In the genomic region with DNA sequence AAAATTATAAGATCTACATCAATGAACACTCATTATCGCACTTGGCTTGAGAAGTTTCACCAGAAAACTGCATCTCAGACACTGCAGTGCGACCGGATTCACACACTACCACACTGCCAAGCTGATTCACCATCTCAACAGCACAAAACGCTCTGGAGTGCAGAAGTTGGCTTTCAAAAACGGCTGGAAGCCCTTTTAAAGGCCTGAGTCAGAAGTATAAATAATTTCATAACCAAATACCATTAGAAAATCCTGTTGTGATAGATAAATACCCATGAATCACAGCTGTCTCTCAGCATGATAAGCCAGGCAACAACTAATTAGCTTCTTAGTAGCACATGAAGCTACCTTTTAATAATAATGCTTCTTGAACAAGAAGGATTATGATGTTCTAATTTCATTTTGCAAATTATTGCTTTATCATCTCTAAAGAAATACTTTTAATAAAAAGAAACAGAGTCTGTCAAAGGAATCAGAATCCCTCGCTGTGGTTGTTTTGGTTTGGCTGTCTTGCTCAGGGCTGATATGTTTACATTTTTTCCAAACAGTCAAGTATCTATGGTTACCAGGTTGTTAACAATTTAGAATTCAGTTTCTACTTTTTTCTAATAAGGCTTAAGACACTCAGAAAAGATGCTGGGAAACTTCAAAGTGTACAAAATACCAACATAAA, we compare ENCODE assay signal across 13 cellular contexts. TPM values are rescaled to one million over a fixed set of nuclear protein-coding genes. Genes with fewer than 3 reads are reported as not detected.
DNase-seq lines count a peak whose midpoint lies in the region; ATAC-seq lines count a peak whose summit lies in the region.
"Had no signal": no experiment of that assay in that cellular context is flagged by ENCODE, and none has a peak within 500 bp of the region (broad histone marks: within the 10 kb centered on the region; RNA-seq: fewer than 3 reads in every experiment).

No MANE protein-coding gene starts in this region.

- no peak overlapping the region for H3K4me3 Mint-ChIP-seq in activated T-helper 2 cell treated with anti-CD3 and anti-CD28 coated beads, Interferon-gamma antibody, Interleukin-2, Interleukin-4, amounts not matched to agents 10 μg/mL and 5 μg/mL and 100 μg/mL, durations not matched to agents 14 hours and 24 hours and 36 hours (ENCODE audit: low read depth)
- H3K4me3 Mint-ChIP-seq: CD4-positive, alpha-beta T cell; dendritic cell treated with granulocyte-macrophage colony-stimulating factor and Interleukin-4, amounts not matched to agents 40 ng/mL and 50 ng/mL, for 4 days had no signal

- intact Hi-C loops in activated T-helper 2 cell treated with anti-CD3 and anti-CD28 coated beads, Interferon-gamma antibody, Interleukin-2, Interleukin-4, amounts not matched to agents 10 μg/mL and 5 μg/mL and 100 μg/mL, durations not matched to agents 14 hours and 24 hours and 36 hours (cut with micrococcal nuclease), result no loop called here

- in situ Hi-C loops in KBM-7 (cut with MboI; ENCODE audit: low pct_unique_long_range_greater_than_20kb, low sequenced_read_pairs), result no loop called here

- H3K36me3 Mint-ChIP-seq in activated T-helper 2 cell treated with anti-CD3 and anti-CD28 coated beads, Interferon-gamma antibody, Interleukin-2, Interleukin-4, amounts not matched to agents 10 μg/mL and 5 μg/mL and 100 μg/mL, durations not matched to agents 14 hours and 24 hours and 36 hours (ENCODE audit: low read depth), result no peaks in the 10 kb centered on the region

- ATAC-seq in HG03521 (IDR thresholded peaks at IDR 0.05; ENCODE audit: unreplicated experiment) (no peak), GM18498 (IDR thresholded peaks at IDR 0.05; ENCODE audit: unreplicated experiment) (no peak)
- ATAC-seq: left colon had no signal

- peak overlapping the region; percentile 57 for H3K4me3 ChIP-seq in ACC112 (ENCODE audit: low read depth, low read length)
- H3K4me3 ChIP-seq: upper lobe of left lung had no signal

- peak overlapping the region; percentile 66 for H2AFZ ChIP-seq in ACC112 (ENCODE audit: low read length, unreplicated experiment)

- DNase-seq in NCI-H1930 (lab: John Stamatoyannopoulos, UW) (peak; percentile 80 to 89), epithelial cell of prostate (ENCODE audit: low read depth, low spot score) (peak; percentile 18), myocyte (ENCODE audit: low read depth) (peak; percentile 72), KBM-7 (no peak)
- DNase-seq in activated T-helper 2 cell treated with anti-CD3 and anti-CD28 coated beads, Interferon-gamma antibody, Interleukin-2, Interleukin-4, amounts not matched to agents 10 μg/mL and 5 μg/mL and 100 μg/mL, durations not matched to agents 14 hours and 24 hours and 36 hours (ENCODE audit: low spot score), result no peak
- DNase-seq: activated CD8-positive, alpha-beta memory T cell treated with anti-CD3 and anti-CD28 coated beads, Interleukin-2, amount 50 U/mL, for 4 hours; CD4-positive, alpha-beta T cell; left colon; upper lobe of left lung had no signal

- H3K4me1 ChIP-seq in ACC112 (ENCODE audit: control insufficient read depth, insufficient read depth, low read length, unreplicated experiment), result peaks cover 23% of the 10 kb centered on the region
- H3K4me1 ChIP-seq: upper lobe of left lung had no signal

- H3K9me3 Mint-ChIP-seq in activated T-helper 2 cell treated with anti-CD3 and anti-CD28 coated beads, Interferon-gamma antibody, Interleukin-2, Interleukin-4, amounts not matched to agents 10 μg/mL and 5 μg/mL and 100 μg/mL, durations not matched to agents 14 hours and 24 hours and 36 hours, result no peaks in the 10 kb centered on the region
- H3K9me3 Mint-ChIP-seq: CD4-positive, alpha-beta T cell; dendritic cell treated with granulocyte-macrophage colony-stimulating factor and Interleukin-4, amounts not matched to agents 40 ng/mL and 50 ng/mL, for 4 days had no signal

- H3K27ac ChIP-seq in ACC112 (ENCODE audit: low read depth, low read length) (peak overlapping the region; percentile 69), epithelial cell of prostate (no peak overlapping the region)
- H3K27ac ChIP-seq: upper lobe of left lung had no signal

- no peak overlapping the region for H3K27ac Mint-ChIP-seq in activated T-helper 2 cell treated with anti-CD3 and anti-CD28 coated beads, Interferon-gamma antibody, Interleukin-2, Interleukin-4, amounts not matched to agents 10 μg/mL and 5 μg/mL and 100 μg/mL, durations not matched to agents 14 hours and 24 hours and 36 hours
- H3K27ac Mint-ChIP-seq: CD4-positive, alpha-beta T cell; dendritic cell treated with granulocyte-macrophage colony-stimulating factor and Interleukin-4, amounts not matched to agents 40 ng/mL and 50 ng/mL, for 4 days had no signal

- H3K36me3 ChIP-seq in ACC112 (ENCODE audit: insufficient read depth, low read length), result no peaks in the 10 kb centered on the region
- H3K36me3 ChIP-seq: upper lobe of left lung had no signal

- H3K27me3 Mint-ChIP-seq in activated T-helper 2 cell treated with anti-CD3 and anti-CD28 coated beads, Interferon-gamma antibody, Interleukin-2, Interleukin-4, amounts not matched to agents 10 μg/mL and 5 μg/mL and 100 μg/mL, durations not matched to agents 14 hours and 24 hours and 36 hours (ENCODE audit: low read depth), result peaks cover 2% of the 10 kb centered on the region
- H3K27me3 Mint-ChIP-seq: CD4-positive, alpha-beta T cell; dendritic cell treated with granulocyte-macrophage colony-stimulating factor and Interleukin-4, amounts not matched to agents 40 ng/mL and 50 ng/mL, for 4 days had no signal

- H3K27me3 ChIP-seq in ACC112 (ENCODE audit: insufficient read depth, low read length), result no peaks in the 10 kb centered on the region
- H3K27me3 ChIP-seq: upper lobe of left lung had no signal

- H3K4me1 Mint-ChIP-seq in activated T-helper 2 cell treated with anti-CD3 and anti-CD28 coated beads, Interferon-gamma antibody, Interleukin-2, Interleukin-4, amounts not matched to agents 10 μg/mL and 5 μg/mL and 100 μg/mL, durations not matched to agents 14 hours and 24 hours and 36 hours (ENCODE audit: low read depth), result no peaks in the 10 kb centered on the region

- no peaks in the 10 kb centered on the region for H3K79me2 ChIP-seq in ACC112 (ENCODE audit: control insufficient read depth, insufficient read depth, low read length, unreplicated experiment)

RNA-seq across cellular contexts. Expression of a gene that starts 51.2 kb away (rescaled TPM):
- 5.5 and 7.0 TPM in 2 replicates for total RNA-seq in myocyte
- polyA plus RNA-seq in myocyte (2012), result 2.4 TPM
- total RNA-seq in activated T-helper 2 cell treated with anti-CD3 and anti-CD28 coated beads, Interferon-gamma antibody, Interleukin-2, Interleukin-4, amounts not matched to agents 10 μg/mL and 5 μg/mL and 100 μg/mL, durations not matched to agents 14 hours and 24 hours and 36 hours, result 2.5 and 2.9 TPM in 2 replicates

Comparison
In these comparisons a context has a peak if more than half of its experiments do, and no peak if none do; other contexts are left out.
1. DNase-seq: peak in NCI-H1930 (2 of 2), epithelial cell of prostate (single experiment) and myocyte (single experiment); none in activated T-helper 2 cell treated with anti-CD3 and anti-CD28 coated beads, Interferon-gamma antibody, Interleukin-2, Interleukin-4, amounts not matched to agents 10 μg/mL and 5 μg/mL and 100 μg/mL, durations not matched to agents 14 hours and 24 hours and 36 hours (single experiment) and KBM-7 (single experiment).